In the genomic region with DNA sequence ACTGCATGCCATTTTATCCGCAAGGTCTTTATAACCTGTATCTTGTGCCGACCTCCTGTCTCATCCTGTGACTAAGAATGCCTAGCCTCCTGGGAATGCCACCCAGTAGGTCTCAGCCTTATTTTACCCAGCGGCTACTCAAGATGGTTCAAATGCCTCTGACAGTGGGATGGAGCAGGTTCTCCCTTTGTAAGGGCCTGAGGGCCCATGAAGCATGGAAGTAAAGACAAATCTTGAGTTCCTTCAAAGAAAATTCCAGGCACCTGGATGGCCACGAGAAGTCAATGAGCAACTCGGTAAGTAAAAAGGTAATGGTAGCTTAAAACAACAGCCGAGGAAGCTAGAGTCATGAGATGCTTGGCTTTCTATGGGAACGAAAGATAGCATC, we compare ENCODE assay signal across 24 cellular contexts.
"Had no signal": no experiment of that assay in that cellular context is flagged by ENCODE, and none has a peak within 500 bp of the region (broad histone marks: within the 10 kb centered on the region; RNA-seq: fewer than 3 reads in every experiment).

No MANE protein-coding gene starts in this region.

- ATAC-seq: effector memory CD8-positive, alpha-beta T cell; esophagus mucosa; foreskin keratinocyte; gastrocnemius medialis; gastroesophageal sphincter; heart left ventricle; heart right ventricle had no signal

- H3K36me3 ChIP-seq: colonic mucosa, esophagus muscularis mucosa, esophagus squamous epithelium, gastrocnemius medialis, gastroesophageal sphincter, heart left ventricle, heart right ventricle had no signal

- DNase-seq: colonic mucosa; cortex of kidney; dermis blood vessel endothelial cell; dorsolateral prefrontal cortex; effector CD4-positive, alpha-beta T cell; effector CD8-positive, alpha-beta T cell; effector memory CD4-positive, alpha-beta T cell; effector memory CD8-positive, alpha-beta T cell; endodermal cell; erythroblast; esophagus squamous epithelium; foreskin fibroblast; foreskin keratinocyte; foreskin melanocyte; gastrocnemius medialis; glutamatergic neuron; head of caudate nucleus; heart left ventricle; heart right ventricle had no signal

- H3K4me3 ChIP-seq: colonic mucosa, coronary artery, dorsolateral prefrontal cortex, esophagus muscularis mucosa, esophagus squamous epithelium, gastrocnemius medialis, gastroesophageal sphincter, heart left ventricle, heart right ventricle had no signal

- H3K27ac ChIP-seq: colonic mucosa, coronary artery, dorsolateral prefrontal cortex, epithelial cell of prostate, esophagus muscularis mucosa, esophagus squamous epithelium, foreskin keratinocyte, gastrocnemius medialis, gastroesophageal sphincter, heart left ventricle, heart right ventricle had no signal

- H3K4me1 ChIP-seq: colonic mucosa, esophagus muscularis mucosa, foreskin keratinocyte, gastrocnemius medialis, gastroesophageal sphincter, heart left ventricle, heart right ventricle had no signal

- H3K9me3 ChIP-seq: colonic mucosa, esophagus muscularis mucosa, esophagus squamous epithelium, gastrocnemius medialis, gastroesophageal sphincter, heart left ventricle, heart right ventricle had no signal

- H3K27me3 ChIP-seq: colonic mucosa, esophagus muscularis mucosa, esophagus squamous epithelium, foreskin keratinocyte, gastrocnemius medialis, gastroesophageal sphincter had no signal
